Comparison of ENCODE assay signal across 7 cellular contexts in the genomic region with DNA sequence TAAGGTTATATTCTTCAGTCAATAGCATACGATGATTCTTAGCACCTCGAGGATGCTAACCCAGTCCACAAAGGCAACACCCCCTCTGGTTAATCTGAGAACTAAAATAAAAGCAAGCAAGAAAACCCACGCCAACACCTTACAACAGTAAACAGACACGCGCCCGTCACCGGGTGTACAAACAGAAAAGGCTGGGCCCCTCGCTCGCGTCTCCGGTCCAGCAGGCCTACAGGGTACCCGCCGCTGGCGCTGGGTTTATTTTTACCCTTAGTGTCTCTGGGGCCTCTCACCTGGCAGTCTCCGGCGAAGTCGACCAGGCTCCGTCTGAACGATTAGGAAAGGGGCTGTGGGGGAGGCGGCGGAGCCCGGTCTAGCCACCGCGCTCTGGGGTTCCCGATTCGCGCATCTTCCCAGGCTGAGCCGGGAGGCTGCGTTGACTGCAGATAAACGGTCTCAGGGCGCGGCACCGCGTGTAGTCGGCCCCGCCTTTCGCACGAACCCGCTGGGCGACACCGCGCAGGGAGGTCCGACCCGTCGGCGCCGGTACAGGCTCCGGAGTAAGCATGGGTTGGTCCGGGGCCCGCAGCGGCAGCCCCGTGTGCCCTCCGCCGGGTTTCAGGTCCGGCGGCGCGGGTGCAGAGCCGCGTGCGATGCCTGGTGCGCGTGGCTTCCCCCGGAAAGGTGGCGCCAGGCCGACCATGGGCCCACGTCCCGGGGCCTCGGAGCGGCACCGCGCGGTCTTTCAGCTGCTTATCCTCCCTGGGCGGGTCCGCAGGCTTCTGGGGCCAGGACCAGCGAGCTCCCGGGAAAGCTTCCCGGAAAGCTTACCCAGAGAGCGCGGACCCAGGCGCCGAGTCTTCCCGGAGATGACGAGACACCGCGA. TPM values are rescaled to one million over a fixed set of nuclear protein-coding genes. Genes with fewer than 3 reads are reported as not detected.
DNase-seq lines count a peak whose midpoint lies in the region; ATAC-seq, FAIRE-seq and TF ChIP-seq lines count a peak whose summit lies in the region.

A gene with protein sequence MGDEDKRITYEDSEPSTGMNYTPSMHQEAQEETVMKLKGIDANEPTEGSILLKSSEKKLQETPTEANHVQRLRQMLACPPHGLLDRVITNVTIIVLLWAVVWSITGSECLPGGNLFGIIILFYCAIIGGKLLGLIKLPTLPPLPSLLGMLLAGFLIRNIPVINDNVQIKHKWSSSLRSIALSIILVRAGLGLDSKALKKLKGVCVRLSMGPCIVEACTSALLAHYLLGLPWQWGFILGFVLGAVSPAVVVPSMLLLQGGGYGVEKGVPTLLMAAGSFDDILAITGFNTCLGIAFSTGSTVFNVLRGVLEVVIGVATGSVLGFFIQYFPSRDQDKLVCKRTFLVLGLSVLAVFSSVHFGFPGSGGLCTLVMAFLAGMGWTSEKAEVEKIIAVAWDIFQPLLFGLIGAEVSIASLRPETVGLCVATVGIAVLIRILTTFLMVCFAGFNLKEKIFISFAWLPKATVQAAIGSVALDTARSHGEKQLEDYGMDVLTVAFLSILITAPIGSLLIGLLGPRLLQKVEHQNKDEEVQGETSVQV (minus strand): TSS at position 868 of the 883 bp plus-strand sequence. CDS start 9,211 bp downstream, outside the sequence.

- WGBS in spleen, 5 donors = 0 to 1% (median 0%) methylated on average over 29 to 86 of the region's 86 CpGs

- no peak for FAIRE-seq in bronchial epithelial cell (lab: Jason Lieb, UNC)

- no peak for TF ChIP-seq POLR2A in spleen (IDR thresholded peaks at IDR 0.05)

- H3K27ac ChIP-seq in spleen = peak within 1 kb of the TSS; percentile 80 to 94 (median 90)

- peaks cover 15 to 41% (median 27%) of the 10 kb centered on the region in 6 donors for H3K4me1 ChIP-seq in spleen

- H3K9me3 Mint-ChIP-seq in WTC11 = no peaks in the 10 kb centered on the region

- POLR2A ChIA-PET in WTC11 (lab: Charles Lee) = interaction anchor here (1.2 kb wide), 1 partner anchor 18 kb away, joined by 3 read pairs; no protein-coding TSS in a partner anchor

- TF ChIP-seq CTCF in HFF-Myc (IDR thresholded peaks at IDR 0.05; ENCODE audit: low read depth, low read length, missing control alignments) = no peak
- TF ChIP-seq CTCF in WTC11 (IDR thresholded peaks at IDR 0.05) = no peak
- TF ChIP-seq CTCF in bronchial epithelial cell (IDR thresholded peaks at IDR 0.05; ENCODE audit: insufficient read depth, low read length, severe bottlenecking) = no peak
- TF ChIP-seq CTCF in spleen (IDR thresholded peaks at IDR 0.05 in 8 of 11, conservative IDR thresholded peaks at IDR 0.05 in 3 of 11) = no peak

- no peaks in the 10 kb centered on the region for H3K27me3 ChIP-seq in bronchial epithelial cell (ENCODE audit: control insufficient read depth, insufficient read depth, low read length)
- no peaks in the 10 kb centered on the region for H3K27me3 ChIP-seq in spleen (replicated peaks in 1 of 7)

- H3K4me3 ChIP-seq in HFF-Myc (replicated peaks; ENCODE audit: low read depth, low read length) = peak within 1 kb of the TSS; percentile 83
- H3K4me3 ChIP-seq in bronchial epithelial cell (ENCODE audit: low read depth, low read length) = peak within 1 kb of the TSS; percentile 84
- H3K4me3 ChIP-seq in spleen = peak within 1 kb of the TSS; percentile 17 to 85 (median 66)

- no peak within 1 kb of the TSS for H3K27ac Mint-ChIP-seq in WTC11

- H3K27me3 Mint-ChIP-seq in WTC11 (ENCODE audit: low read depth) = peaks cover 41% of the 10 kb centered on the region

- H3K4me1 Mint-ChIP-seq in WTC11 = peaks cover 12% of the 10 kb centered on the region

- no peak for DNase-seq in HFF-Myc (ENCODE audit: extremely low read depth, low read depth)
- peak; percentile 18 for DNase-seq in MV-4-11 (lab: John Stamatoyannopoulos, UW)
- DNase-seq in WTC11 (ENCODE audit: low spot score) = peak; percentile 71
- peak; percentile 52 for DNase-seq in bronchial epithelial cell (ENCODE audit: low read depth)
- peak; percentile 59 for DNase-seq in inferior parietal cortex (ENCODE audit: extremely low spot score)
- peak; percentile 91 for DNase-seq in spleen

- intact Hi-C loops in spleen (cut with DNase I; ENCODE audit: low total_unique reads) = no loop called here

- H3K36me3 Mint-ChIP-seq in WTC11 = no peaks in the 10 kb centered on the region

- CTCF ChIA-PET in WTC11 (lab: Charles Lee) = interaction anchor here (1.1 to 2.5 kb wide), 2 partner anchors 24 to 56 kb away, joined by 3 to 9 read pairs; a partner anchor contains a TSS

- no peaks in the 10 kb centered on the region for H3K36me3 ChIP-seq in bronchial epithelial cell (ENCODE audit: control insufficient read depth, insufficient read depth, low read length)
- peaks cover 0 to 10% (median 1%) of the 10 kb centered on the region in 6 donors for H3K36me3 ChIP-seq in spleen

- peak; percentile 65 for ATAC-seq in GM18498 (IDR thresholded peaks at IDR 0.05; ENCODE audit: unreplicated experiment)
- ATAC-seq in WTC11 = peak; percentile 91

- H3K9me3 ChIP-seq in spleen = no peaks in the 10 kb centered on the region

- peak within 1 kb of the TSS; percentile 85 for H3K4me3 Mint-ChIP-seq in WTC11

TF ChIP-seq in WTC11, 78 proteins besides CTCF, POLR2A, EP300 and RAD21 (continues in another document):
- no peak for TF ChIP-seq ZNF232 (CRISPR knock-in tag; IDR thresholded peaks at IDR 0.05)
- TF ChIP-seq, protein P1, sequence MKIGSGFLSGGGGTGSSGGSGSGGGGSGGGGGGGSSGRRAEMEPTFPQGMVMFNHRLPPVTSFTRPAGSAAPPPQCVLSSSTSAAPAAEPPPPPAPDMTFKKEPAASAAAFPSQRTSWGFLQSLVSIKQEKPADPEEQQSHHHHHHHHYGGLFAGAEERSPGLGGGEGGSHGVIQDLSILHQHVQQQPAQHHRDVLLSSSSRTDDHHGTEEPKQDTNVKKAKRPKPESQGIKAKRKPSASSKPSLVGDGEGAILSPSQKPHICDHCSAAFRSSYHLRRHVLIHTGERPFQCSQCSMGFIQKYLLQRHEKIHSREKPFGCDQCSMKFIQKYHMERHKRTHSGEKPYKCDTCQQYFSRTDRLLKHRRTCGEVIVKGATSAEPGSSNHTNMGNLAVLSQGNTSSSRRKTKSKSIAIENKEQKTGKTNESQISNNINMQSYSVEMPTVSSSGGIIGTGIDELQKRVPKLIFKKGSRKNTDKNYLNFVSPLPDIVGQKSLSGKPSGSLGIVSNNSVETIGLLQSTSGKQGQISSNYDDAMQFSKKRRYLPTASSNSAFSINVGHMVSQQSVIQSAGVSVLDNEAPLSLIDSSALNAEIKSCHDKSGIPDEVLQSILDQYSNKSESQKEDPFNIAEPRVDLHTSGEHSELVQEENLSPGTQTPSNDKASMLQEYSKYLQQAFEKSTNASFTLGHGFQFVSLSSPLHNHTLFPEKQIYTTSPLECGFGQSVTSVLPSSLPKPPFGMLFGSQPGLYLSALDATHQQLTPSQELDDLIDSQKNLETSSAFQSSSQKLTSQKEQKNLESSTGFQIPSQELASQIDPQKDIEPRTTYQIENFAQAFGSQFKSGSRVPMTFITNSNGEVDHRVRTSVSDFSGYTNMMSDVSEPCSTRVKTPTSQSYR (CRISPR knock-in tag; IDR thresholded peaks at IDR 0.05) = 0 out of 2 replicates have a peak, but pooled peaks have one; percentile 61
- TF ChIP-seq, protein P2, sequence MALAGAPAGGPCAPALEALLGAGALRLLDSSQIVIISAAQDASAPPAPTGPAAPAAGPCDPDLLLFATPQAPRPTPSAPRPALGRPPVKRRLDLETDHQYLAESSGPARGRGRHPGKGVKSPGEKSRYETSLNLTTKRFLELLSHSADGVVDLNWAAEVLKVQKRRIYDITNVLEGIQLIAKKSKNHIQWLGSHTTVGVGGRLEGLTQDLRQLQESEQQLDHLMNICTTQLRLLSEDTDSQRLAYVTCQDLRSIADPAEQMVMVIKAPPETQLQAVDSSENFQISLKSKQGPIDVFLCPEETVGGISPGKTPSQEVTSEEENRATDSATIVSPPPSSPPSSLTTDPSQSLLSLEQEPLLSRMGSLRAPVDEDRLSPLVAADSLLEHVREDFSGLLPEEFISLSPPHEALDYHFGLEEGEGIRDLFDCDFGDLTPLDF (CRISPR knock-in tag; IDR thresholded peaks at IDR 0.05) = peak; percentile 81; the same call in 1 of the 2 replicates
- TF ChIP-seq MXD4 (CRISPR knock-in tag; IDR thresholded peaks at IDR 0.05; ENCODE audit: borderline replicate concordance) = no peak
- TF ChIP-seq ZNF416 (CRISPR knock-in tag; IDR thresholded peaks at IDR 0.05) = peak; percentile 38; the same call in 1 of the 2 replicates
- TF ChIP-seq, protein P3, sequence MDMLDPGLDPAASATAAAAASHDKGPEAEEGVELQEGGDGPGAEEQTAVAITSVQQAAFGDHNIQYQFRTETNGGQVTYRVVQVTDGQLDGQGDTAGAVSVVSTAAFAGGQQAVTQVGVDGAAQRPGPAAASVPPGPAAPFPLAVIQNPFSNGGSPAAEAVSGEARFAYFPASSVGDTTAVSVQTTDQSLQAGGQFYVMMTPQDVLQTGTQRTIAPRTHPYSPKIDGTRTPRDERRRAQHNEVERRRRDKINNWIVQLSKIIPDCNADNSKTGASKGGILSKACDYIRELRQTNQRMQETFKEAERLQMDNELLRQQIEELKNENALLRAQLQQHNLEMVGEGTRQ (CRISPR knock-in tag; IDR thresholded peaks at IDR 0.05) = no peak
- TF ChIP-seq, protein P4, sequence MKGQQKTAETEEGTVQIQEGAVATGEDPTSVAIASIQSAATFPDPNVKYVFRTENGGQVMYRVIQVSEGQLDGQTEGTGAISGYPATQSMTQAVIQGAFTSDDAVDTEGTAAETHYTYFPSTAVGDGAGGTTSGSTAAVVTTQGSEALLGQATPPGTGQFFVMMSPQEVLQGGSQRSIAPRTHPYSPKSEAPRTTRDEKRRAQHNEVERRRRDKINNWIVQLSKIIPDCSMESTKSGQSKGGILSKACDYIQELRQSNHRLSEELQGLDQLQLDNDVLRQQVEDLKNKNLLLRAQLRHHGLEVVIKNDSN (CRISPR knock-in tag; IDR thresholded peaks at IDR 0.05) = no peak; the same call in 1 of the 2 replicates
- TF ChIP-seq ZNF263 (CRISPR knock-in tag; IDR thresholded peaks at IDR 0.05; ENCODE audit: low read depth) = peak; percentile 79; the same call in 1 of the 2 replicates
- no peak for TF ChIP-seq PRRX2 (CRISPR knock-in tag; IDR thresholded peaks at IDR 0.05)

RNA-seq across cellular contexts. Expression of the gene that starts here (rescaled TPM):
- 4.6 to 6.1 TPM (median 5.0 TPM) in 3 replicates for total RNA-seq in WTC11 (2021)
- 9.6 and 16.3 TPM in 2 replicates for total RNA-seq in bronchial epithelial cell
- total RNA-seq in spleen = 10 to 100 TPM; 10.1 to 17.0 (median 13.2) TPM
- 1 to 10 TPM; 6.4 to 9.2 (median 7.5) TPM for polyA plus RNA-seq in spleen
